Comparison of ENCODE assay signal across 10 cellular contexts in genomic region chr17:64499805-64500486, GRCh38. TPM values are rescaled to one million over a fixed set of nuclear protein-coding genes. Genes with fewer than 3 reads are reported as not detected.
DNase-seq lines count a peak whose midpoint lies in the region; ATAC-seq, FAIRE-seq and TF ChIP-seq lines count a peak whose summit lies in the region.
"Had no signal": no experiment of that assay in that cellular context is flagged by ENCODE, and none has a peak within 500 bp of the region (broad histone marks: within the 10 kb centered on the region; RNA-seq: fewer than 3 reads in every experiment).

No MANE protein-coding gene starts in this region.

- peaks cover 38% of the 10 kb centered on the region for H3K4me1 Mint-ChIP-seq in glutamatergic neuron (ENCODE audit: low read depth, unreplicated experiment)

- H3K27ac ChIP-seq in VCaP: peak overlapping the region; percentile 75; the same call in 1 of the 2 replicates

- no peak for DNase-seq in activated naive CD4-positive, alpha-beta T cell treated with anti-CD3 and anti-CD28 coated beads, Interleukin-2, amount 50 U/mL, for 72 hours (ENCODE audit: low spot score in 2 of 2)
- no peak for DNase-seq in activated naive CD4-positive, alpha-beta T cell treated with anti-CD3 and anti-CD28 coated beads, Interleukin-2, amount 50 U/mL, for 16 hours
- DNase-seq in glutamatergic neuron: no peak
- no peak for DNase-seq in HuH-7 (ENCODE audit: low spot score)
- DNase-seq in frontal cortex (ENCODE audit: low spot score in 2 of 2): no peak
- DNase-seq: left ventricle myocardium superior, NCI-H524 had no signal

- H3K4me3 Mint-ChIP-seq in glutamatergic neuron (ENCODE audit: unreplicated experiment): peak overlapping the region; percentile 7

- peaks cover 61 to 80% of the 10 kb centered on the region in 2 donors for H3K36me3 Mint-ChIP-seq in activated naive CD4-positive, alpha-beta T cell treated with anti-CD3 and anti-CD28 coated beads, Interleukin-2, amount 50 U/mL, for 72 hours
- peaks cover 4% of the 10 kb centered on the region for H3K36me3 Mint-ChIP-seq in glutamatergic neuron (ENCODE audit: unreplicated experiment)

- TF ChIP-seq CTCF in VCaP (conservative IDR thresholded peaks at IDR 0.05): no peak
- TF ChIP-seq CTCF in glutamatergic neuron (IDR thresholded peaks at IDR 0.05; ENCODE audit: partially characterized antibody, unreplicated experiment): no peak

- FAIRE-seq in frontal cortex (lab: Jason Lieb, UNC): no peak

- no peaks in the 10 kb centered on the region for H3K9me3 Mint-ChIP-seq in activated naive CD4-positive, alpha-beta T cell treated with anti-CD3 and anti-CD28 coated beads, Interleukin-2, amount 50 U/mL, for 72 hours
- peaks cover 16% of the 10 kb centered on the region for H3K9me3 Mint-ChIP-seq in glutamatergic neuron (ENCODE audit: unreplicated experiment)

- peak overlapping the region; percentile 97 to 100 for H3K27ac Mint-ChIP-seq in activated naive CD4-positive, alpha-beta T cell treated with anti-CD3 and anti-CD28 coated beads, Interleukin-2, amount 50 U/mL, for 72 hours
- H3K27ac Mint-ChIP-seq in glutamatergic neuron (ENCODE audit: unreplicated experiment): peak overlapping the region; percentile 43

- ATAC-seq in activated naive CD4-positive, alpha-beta T cell treated with anti-CD3 and anti-CD28 coated beads, Interleukin-2, amount 50 U/mL, for 72 hours: no peak
- ATAC-seq in HG02678 (IDR thresholded peaks at IDR 0.05; ENCODE audit: unreplicated experiment) (no peak), GM18861 (IDR thresholded peaks at IDR 0.05; ENCODE audit: unreplicated experiment) (no peak)
- ATAC-seq: left ventricle myocardium superior had no signal

- H3K27me3 Mint-ChIP-seq in glutamatergic neuron (ENCODE audit: unreplicated experiment): peaks cover 10% of the 10 kb centered on the region

RNA-seq across cellular contexts. Expression of gene POLG2, which starts 3.1 kb away (rescaled TPM):
- 10 to 100 TPM; 35.2 to 71.6 TPM for total RNA-seq in activated naive CD4-positive, alpha-beta T cell treated with anti-CD3 and anti-CD28 coated beads, Interleukin-2, amount 50 U/mL, for 72 hours
- total RNA-seq in glutamatergic neuron (ENCODE audit: unreplicated experiment) (25.7 TPM), frontal cortex (13.5 TPM)

RNA-seq across cellular contexts. Expression of gene DDX5, which starts 6.1 kb away (rescaled TPM):
- 100 to 1,000 TPM; 687 to 793 TPM for total RNA-seq in activated naive CD4-positive, alpha-beta T cell treated with anti-CD3 and anti-CD28 coated beads, Interleukin-2, amount 50 U/mL, for 72 hours
- total RNA-seq in glutamatergic neuron (ENCODE audit: unreplicated experiment): 1,273 TPM
- total RNA-seq in frontal cortex: 416 TPM

RNA-seq across cellular contexts. Expression of gene CEP95, which starts 6.8 kb away (rescaled TPM):
- 100 to 1,000 TPM in 1 of 2 donors, 10 to 100 TPM in 1; 49.5 to 142 TPM for total RNA-seq in activated naive CD4-positive, alpha-beta T cell treated with anti-CD3 and anti-CD28 coated beads, Interleukin-2, amount 50 U/mL, for 72 hours
- total RNA-seq in glutamatergic neuron (ENCODE audit: unreplicated experiment): 120 TPM
- 88.0 TPM for total RNA-seq in frontal cortex

RNA-seq across cellular contexts. Expression of gene MILR1, which starts 51.0 kb away (rescaled TPM):
- under 1 TPM in 1 of 2 donors, not detected in 1; 0.64 TPM for total RNA-seq in activated naive CD4-positive, alpha-beta T cell treated with anti-CD3 and anti-CD28 coated beads, Interleukin-2, amount 50 U/mL, for 72 hours
- total RNA-seq in glutamatergic neuron (ENCODE audit: unreplicated experiment): not detected
- 0.82 TPM for total RNA-seq in frontal cortex
